In the genomic region with DNA sequence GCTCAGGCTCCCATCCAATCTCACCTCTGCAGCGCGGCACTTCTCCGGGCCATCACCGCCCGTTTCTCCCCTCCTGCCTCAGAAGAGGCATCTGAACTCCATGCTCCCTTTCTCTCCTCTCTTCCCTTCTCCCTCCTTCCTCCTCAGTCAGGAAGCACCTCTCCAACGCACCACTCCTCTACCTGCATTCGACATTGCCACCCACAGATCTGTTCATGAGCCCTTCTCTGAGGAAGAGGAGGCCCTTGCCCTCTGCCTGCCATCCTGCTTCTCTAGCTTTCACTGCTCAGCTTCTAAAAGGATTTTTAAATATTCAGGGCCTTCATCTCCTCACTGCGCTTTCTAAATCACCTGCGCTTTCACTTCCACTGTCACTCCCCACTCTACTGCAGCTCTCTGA, we compare ENCODE assay signal across 23 cellular contexts.
"Had no signal": no experiment of that assay in that cellular context is flagged by ENCODE, and none has a peak within 500 bp of the region (broad histone marks: within the 10 kb centered on the region; RNA-seq: fewer than 3 reads in every experiment).

No MANE protein-coding gene starts in this region.

- H3K27ac ChIP-seq: body of pancreas, colonic mucosa, gastrocnemius medialis, heart left ventricle, ovary, upper lobe of right lung had no signal

- H3K9me3 Mint-ChIP-seq: activated CD4-positive, alpha-beta T cell treated with anti-CD3 and anti-CD28 coated beads, Interleukin-2, amount 10 ng/mL, durations not matched to agents 24 days and 14 days; activated CD8-positive, alpha-beta T cell treated with anti-CD3 and anti-CD28 coated beads for 36 hours; activated naive CD8-positive, alpha-beta T cell treated with anti-CD3 and anti-CD28 coated beads, Interleukin-2, amount 10 ng/mL, durations not matched to agents 7 days and 5 days; activated T-cell treated with anti-CD3 and anti-CD28 coated beads, Interleukin-2, amount 50 U/mL, for 24 hours; immature natural killer cell; stimulated activated memory B cell treated with anti-CD40 and anti-IgM and Interleukin-4, amounts not matched to agents 10 μg/mL and 1 μg/mL and 100 μg/mL, for 72 hours; T-cell had no signal

- ATAC-seq: activated CD8-positive, alpha-beta T cell treated with anti-CD3 and anti-CD28 coated beads for 36 hours; body of pancreas; esophagus mucosa; gastrocnemius medialis; heart left ventricle; left ventricle myocardium superior; sciatic nerve; stimulated activated memory B cell treated with anti-CD40 and anti-IgM and Interleukin-4, amounts not matched to agents 10 μg/mL and 1 μg/mL and 100 μg/mL, for 72 hours; T-cell; upper lobe of right lung had no signal

- H3K4me1 ChIP-seq: body of pancreas, colonic mucosa, gastrocnemius medialis, heart left ventricle, upper lobe of right lung had no signal

- H3K27ac Mint-ChIP-seq: activated CD8-positive, alpha-beta T cell treated with anti-CD3 and anti-CD28 coated beads for 36 hours; activated T-cell treated with anti-CD3 and anti-CD28 coated beads, Interleukin-2, amount 50 U/mL, for 24 hours; stimulated activated memory B cell treated with anti-CD40 and anti-IgM and Interleukin-4, amounts not matched to agents 10 μg/mL and 1 μg/mL and 100 μg/mL, for 72 hours; T-cell had no signal

- H3K4me3 ChIP-seq: body of pancreas, colonic mucosa, gastrocnemius medialis, heart left ventricle, ovary, smooth muscle cell, upper lobe of right lung had no signal

- H3K36me3 ChIP-seq: ovary had no signal

- H3K9me3 ChIP-seq: body of pancreas, colonic mucosa, gastrocnemius medialis, heart left ventricle, ovary, SK-N-SH, upper lobe of right lung had no signal

- H3K4me3 Mint-ChIP-seq: activated CD4-positive, alpha-beta T cell treated with anti-CD3 and anti-CD28 coated beads, Interleukin-2, amount 10 ng/mL, durations not matched to agents 24 days and 14 days; activated CD8-positive, alpha-beta T cell treated with anti-CD3 and anti-CD28 coated beads for 36 hours; activated naive CD8-positive, alpha-beta T cell treated with anti-CD3 and anti-CD28 coated beads, Interleukin-2, amount 10 ng/mL, durations not matched to agents 7 days and 5 days; activated T-cell treated with anti-CD3 and anti-CD28 coated beads, Interleukin-2, amount 50 U/mL, for 24 hours; stimulated activated memory B cell treated with anti-CD40 and anti-IgM and Interleukin-4, amounts not matched to agents 10 μg/mL and 1 μg/mL and 100 μg/mL, for 72 hours; T-cell had no signal

- H3K27me3 Mint-ChIP-seq: activated CD4-positive, alpha-beta T cell treated with anti-CD3 and anti-CD28 coated beads, Interleukin-2, amount 10 ng/mL, durations not matched to agents 24 days and 14 days; activated CD8-positive, alpha-beta T cell treated with anti-CD3 and anti-CD28 coated beads for 36 hours; activated naive CD8-positive, alpha-beta T cell treated with anti-CD3 and anti-CD28 coated beads, Interleukin-2, amount 10 ng/mL, durations not matched to agents 7 days and 5 days; activated T-cell treated with anti-CD3 and anti-CD28 coated beads, Interleukin-2, amount 50 U/mL, for 24 hours; stimulated activated memory B cell treated with anti-CD40 and anti-IgM and Interleukin-4, amounts not matched to agents 10 μg/mL and 1 μg/mL and 100 μg/mL, for 72 hours; T-cell had no signal

- DNase-seq: activated CD4-positive, alpha-beta T cell treated with anti-CD3 and anti-CD28 coated beads, Interleukin-2, amount 10 ng/mL, durations not matched to agents 24 days and 14 days; activated CD8-positive, alpha-beta T cell treated with anti-CD3 and anti-CD28 coated beads for 36 hours; activated gamma-delta T cell; activated naive CD8-positive, alpha-beta T cell treated with anti-CD3 and anti-CD28 coated beads, Interleukin-2, amount 10 ng/mL, durations not matched to agents 7 days and 5 days; activated T-cell treated with anti-CD3 and anti-CD28 coated beads, Interleukin-2, amount 50 U/mL, for 24 hours; amygdala; body of pancreas; central memory CD4-positive, alpha-beta T cell; colonic mucosa; gastrocnemius medialis; heart left ventricle; immature natural killer cell; kidney glomerular epithelial cell; left ventricle myocardium superior; ovary; SK-N-SH; stimulated activated CD4-positive, alpha-beta T cell treated with anti-CD3 and anti-CD28 coated beads, Interleukin-4, amount 100 ng/mL, for 1 hour; T-cell; upper lobe of right lung had no signal

- H3K4me1 Mint-ChIP-seq: stimulated activated memory B cell treated with anti-CD40 and anti-IgM and Interleukin-4, amounts not matched to agents 10 μg/mL and 1 μg/mL and 100 μg/mL, for 72 hours had no signal
